In the genomic region with DNA sequence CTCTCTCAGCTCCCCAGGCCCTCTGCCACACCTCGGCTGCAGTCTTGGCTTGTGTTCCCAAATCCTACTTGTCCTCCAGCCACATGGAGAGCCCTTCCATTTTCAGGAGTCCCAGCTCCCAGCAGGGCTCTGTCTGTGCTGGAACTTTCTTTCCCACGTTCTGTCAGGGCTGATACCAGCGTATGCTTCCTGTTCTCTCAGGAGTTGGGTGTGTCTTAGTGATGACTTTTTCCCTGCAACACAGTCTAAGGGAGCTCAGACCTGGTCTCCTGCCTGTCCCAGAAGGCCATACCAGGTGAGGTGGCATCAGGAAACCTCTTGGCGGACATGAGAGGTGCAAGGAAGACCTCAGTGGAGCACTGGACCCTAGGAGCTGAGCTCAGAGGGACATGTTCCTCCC, we compare ENCODE assay signal across 20 cellular contexts.
DNase-seq lines count a peak whose midpoint lies in the region; ATAC-seq, FAIRE-seq and TF ChIP-seq lines count a peak whose summit lies in the region.
"Had no signal": no experiment of that assay in that cellular context is flagged by ENCODE, and none has a peak within 500 bp of the region (broad histone marks: within the 10 kb centered on the region; RNA-seq: fewer than 3 reads in every experiment).

No MANE protein-coding gene starts in this region.

- H4K20me1 ChIP-seq in keratinocyte (ENCODE audit: control insufficient read depth, extremely low read depth, insufficient read depth, low read length): no peaks in the 10 kb centered on the region
- H4K20me1 ChIP-seq: BLaER1 had no signal

- no peak overlapping the region for H3K4me3 ChIP-seq in bronchial epithelial cell (ENCODE audit: low read depth, low read length)
- H3K4me3 ChIP-seq in keratinocyte (ENCODE audit: control insufficient read depth in 2 of 3, extremely low read depth in 1 of 3, insufficient read depth in 2 of 3, low read depth in 1 of 3, low read length in 3 of 3): no peak overlapping the region
- no peak overlapping the region for H3K4me3 ChIP-seq in neuronal stem cell (ENCODE audit: low read length in 2 of 2)
- H3K4me3 ChIP-seq: BLaER1, GM12878, HAP-1 had no signal

- H3K4me2 ChIP-seq in keratinocyte (ENCODE audit: control insufficient read depth, extremely low read depth, insufficient read depth, low read depth, low read length): no peak overlapping the region
- H3K4me2 ChIP-seq in neuronal stem cell (ENCODE audit: insufficient read depth, low read length, poor library complexity, severe bottlenecking): no peak overlapping the region
- H3K4me2 ChIP-seq: BLaER1 had no signal

- H2BK12ac ChIP-seq in neuronal stem cell (ENCODE audit: low read length): no peak overlapping the region

- no CpG with 5 or more reads among the region's 4 CpGs for WGBS in neuronal stem cell (ENCODE audit: extremely low coverage in 2 of 2, insufficient read length in 2 of 2, insufficient replicate concordance in 1 of 2), 2 donors

- H3K23ac ChIP-seq in neuronal stem cell (ENCODE audit: low read depth, low read length, poor library complexity): no peak overlapping the region

- H3K27ac ChIP-seq in keratinocyte (ENCODE audit: control insufficient read depth, insufficient read depth, low read length) (no peak overlapping the region), neuronal stem cell (replicated peaks; ENCODE audit: low read length) (no peak overlapping the region)
- H3K27ac ChIP-seq: BLaER1, C4-2B had no signal

- H3K9me3 ChIP-seq in keratinocyte (ENCODE audit: control insufficient read depth, low read depth, low read length) (no peaks in the 10 kb centered on the region), neuronal stem cell (replicated peaks in 1 of 2; ENCODE audit: control insufficient read depth in 2 of 2, insufficient read depth in 1 of 2, low read depth in 1 of 2, low read length in 2 of 2) (peaks cover 0 to 4% of the 10 kb centered on the region in 2 donors)
- H3K9me3 ChIP-seq: Caco-2, HAP-1 had no signal

- H2AFZ ChIP-seq in keratinocyte (ENCODE audit: control insufficient read depth, low read length) (no peak overlapping the region), neuronal stem cell (ENCODE audit: low read length) (no peak overlapping the region)

- H2BK120ac ChIP-seq in neuronal stem cell (ENCODE audit: low read depth, low read length): no peak overlapping the region

- dilution Hi-C loops in keratinocyte (cut with MboI; ENCODE audit: extremely low pct_ligation_motif_present, low sequenced_read_pairs): no loop called here

- no peak for TF ChIP-seq CTCF in bronchial epithelial cell (IDR thresholded peaks at IDR 0.05; ENCODE audit: insufficient read depth, low read length, severe bottlenecking)
- no peak for TF ChIP-seq CTCF in keratinocyte (optimal IDR thresholded peaks at IDR 0.05 in 1 of 3, IDR thresholded peaks at IDR 0.05 in 1 of 3, conservative IDR thresholded peaks at IDR 0.05 in 1 of 3; ENCODE audit: extremely low read depth in 1 of 3, insufficient read depth in 2 of 3, low read length in 3 of 3)

- no peak overlapping the region for H4K91ac ChIP-seq in neuronal stem cell (ENCODE audit: low read depth, low read length, poor library complexity)

- H3K9me1 ChIP-seq in keratinocyte (ENCODE audit: control insufficient read depth, extremely low read depth, insufficient read depth, low read length): no peaks in the 10 kb centered on the region

- FAIRE-seq in bronchial epithelial cell (lab: Jason Lieb, UNC): peak; percentile 87
- peak; percentile 56 for FAIRE-seq in keratinocyte (lab: Jason Lieb, UNC)
- FAIRE-seq: A204.1, GM12878, H54 had no signal

- peaks cover 3% of the 10 kb centered on the region for H3K4me1 ChIP-seq in keratinocyte (ENCODE audit: control insufficient read depth, extremely low read depth, insufficient read depth, low read length)
- peaks cover 0 to 11% of the 10 kb centered on the region in 2 donors for H3K4me1 ChIP-seq in neuronal stem cell (ENCODE audit: control insufficient read depth in 2 of 2, insufficient read depth in 1 of 2, low read depth in 1 of 2, low read length in 2 of 2)
- H3K4me1 ChIP-seq: HAP-1 had no signal

- H3K18ac ChIP-seq in neuronal stem cell (ENCODE audit: low read length): peak overlapping the region; percentile 42

- H2BK5ac ChIP-seq in neuronal stem cell (ENCODE audit: low read length): no peak overlapping the region

- H3K36me3 ChIP-seq in bronchial epithelial cell (ENCODE audit: control insufficient read depth, insufficient read depth, low read length) (no peaks in the 10 kb centered on the region), keratinocyte (ENCODE audit: control insufficient read depth in 2 of 2, extremely low read depth in 1 of 2, insufficient read depth in 2 of 2, low read length in 2 of 2) (no peaks in the 10 kb centered on the region), neuronal stem cell (replicated peaks in 1 of 2; ENCODE audit: control insufficient read depth in 2 of 2, insufficient read depth in 2 of 2, low read length in 2 of 2) (no peaks in the 10 kb centered on the region)
- H3K36me3 ChIP-seq: BLaER1, HAP-1 had no signal

- H3K79me2 ChIP-seq in keratinocyte (ENCODE audit: control insufficient read depth, insufficient read depth, low read length): no peaks in the 10 kb centered on the region

- H3K4ac ChIP-seq in neuronal stem cell (ENCODE audit: low read length): no peak overlapping the region

- H3K9ac ChIP-seq in keratinocyte (ENCODE audit: control insufficient read depth, extremely low read depth, insufficient read depth, low read length) (no peak overlapping the region), neuronal stem cell (ENCODE audit: low read depth, low read length, poor library complexity) (no peak overlapping the region)
- H3K9ac ChIP-seq: BLaER1 had no signal

- ATAC-seq in HG03159 (IDR thresholded peaks at IDR 0.05; ENCODE audit: unreplicated experiment) (no peak), HG03039 (IDR thresholded peaks at IDR 0.05; ENCODE audit: unreplicated experiment) (no peak)
- ATAC-seq: CD8-positive, alpha-beta T cell; GM12878 had no signal

- H3K79me1 ChIP-seq in neuronal stem cell (ENCODE audit: low read depth, low read length): no peaks in the 10 kb centered on the region

- H3K27me3 ChIP-seq in bronchial epithelial cell (ENCODE audit: control insufficient read depth, insufficient read depth, low read length) (no peaks in the 10 kb centered on the region), keratinocyte (ENCODE audit: control insufficient read depth, extremely low read depth, insufficient read depth, low read length) (no peaks in the 10 kb centered on the region), neuronal stem cell (ENCODE audit: control insufficient read depth in 3 of 3, insufficient read depth in 3 of 3, low read depth in 1 of 3, low read length in 3 of 3) (peaks cover 0 to 3% (median 0%) of the 10 kb centered on the region in 3 experiments)
- H3K27me3 ChIP-seq: BLaER1 had no signal

- H2AK5ac ChIP-seq in neuronal stem cell (ENCODE audit: low read depth, low read length): peak overlapping the region; percentile 3

- peak; percentile 10 for DNase-seq in bronchial epithelial cell (ENCODE audit: low read depth)
- DNase-seq in keratinocyte (ENCODE audit: low read depth, low spot score): no peak
- DNase-seq in neuronal stem cell (ENCODE audit: low spot score): no peak
- DNase-seq in A172 (ENCODE audit: low spot score): no peak
- DNase-seq: Caco-2; CD4-positive, CD25-positive, alpha-beta regulatory T cell; CD8-positive, alpha-beta T cell; DMS79; EL; GDM1; GOT3; HFFc6 had no signal

- no peak overlapping the region for H4K8ac ChIP-seq in neuronal stem cell (ENCODE audit: low read depth, low read length)

- H3K14ac ChIP-seq in neuronal stem cell (ENCODE audit: low read length): no peak overlapping the region

- H2BK15ac ChIP-seq in neuronal stem cell (ENCODE audit: low read length): peak overlapping the region; percentile 2
